In the genomic region with DNA sequence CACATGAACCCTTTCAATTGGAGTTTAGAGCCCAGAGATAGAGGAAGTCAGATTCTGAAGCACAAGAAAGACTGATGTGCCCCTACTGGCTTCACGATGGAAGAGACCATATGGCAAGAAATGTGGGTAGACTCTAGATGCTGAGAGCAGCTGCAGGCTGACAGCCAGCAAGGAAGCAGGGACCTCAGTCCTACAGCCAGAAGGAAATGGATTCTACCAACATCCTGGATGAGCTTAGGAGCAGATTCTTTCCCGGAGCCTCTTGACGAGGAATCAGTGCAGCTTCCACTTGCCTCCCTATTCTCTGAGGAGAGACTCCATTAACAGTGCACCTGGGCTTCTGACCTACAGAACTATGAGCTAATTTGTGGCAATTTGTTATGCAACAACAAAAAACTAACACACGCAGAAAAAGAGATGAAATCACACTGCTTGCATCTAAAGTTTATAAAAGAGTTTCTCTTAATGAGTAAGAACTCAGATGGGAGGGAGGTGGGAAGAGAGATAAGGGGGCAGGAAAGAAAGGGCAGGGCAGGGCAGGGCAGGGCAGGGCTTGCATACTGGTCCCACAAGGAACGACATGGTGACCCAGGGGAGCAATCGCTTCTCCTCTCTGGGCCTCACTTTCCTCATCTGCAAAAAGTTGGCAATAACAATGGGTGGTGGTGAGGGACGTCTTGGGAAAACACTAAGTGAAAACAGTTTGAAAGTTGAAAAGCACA, we compare ENCODE assay signal across 1 cellular context.
A peak's percentile ranks its signal among the peaks of the same experiment; 100 is the strongest.
TF ChIP-seq lines count a peak whose summit lies in the region.

No MANE protein-coding gene starts in this region.

TF ChIP-seq in HepG2, 621 proteins besides CTCF, POLR2A, EP300 and RAD21:
- TF ChIP-seq KAT2B (IDR thresholded peaks at IDR 0.05; ENCODE audit: borderline replicate concordance, low read depth, low read length) (no peak), ZNF75D (CRISPR knock-in tag; IDR thresholded peaks at IDR 0.05; ENCODE audit: borderline replicate concordance) (no peak), NAIF1 (CRISPR knock-in tag; IDR thresholded peaks at IDR 0.05; ENCODE audit: borderline replicate concordance) (no peak), GTF3A (CRISPR knock-in tag; conservative IDR thresholded peaks at IDR 0.05) (no peak), NCOA1 (CRISPR knock-in tag; IDR thresholded peaks at IDR 0.05) (no peak), TCF12 (IDR thresholded peaks at IDR 0.05) (no peak), TCF12 (CRISPR knock-in tag; IDR thresholded peaks at IDR 0.05) (no peak), ZNF224 (CRISPR knock-in tag; IDR thresholded peaks at IDR 0.05) (no peak), SIN3A (IDR thresholded peaks at IDR 0.05; ENCODE audit: borderline replicate concordance, low read depth, low read length) (no peak), ADNP (CRISPR knock-in tag; IDR thresholded peaks at IDR 0.05) (no peak), CEBPB (IDR thresholded peaks at IDR 0.05; ENCODE audit: borderline replicate concordance, low read depth, low read length) (0 out of 2 replicates have a peak, but pooled peaks have one; percentile 3), ZSCAN22 (CRISPR knock-in tag; IDR thresholded peaks at IDR 0.05) (no peak), IKZF4 (CRISPR knock-in tag; IDR thresholded peaks at IDR 0.05; ENCODE audit: borderline replicate concordance, low read depth, not compliant biosample characterization) (no peak), ZSCAN21 (CRISPR knock-in tag; IDR thresholded peaks at IDR 0.05; ENCODE audit: borderline replicate concordance) (no peak), ARHGAP35 (CRISPR knock-in tag; IDR thresholded peaks at IDR 0.05; ENCODE audit: borderline replicate concordance) (no peak), ZNF382 (CRISPR knock-in tag; IDR thresholded peaks at IDR 0.05; ENCODE audit: borderline replicate concordance) (no peak), TGIF2 (CRISPR knock-in tag; IDR thresholded peaks at IDR 0.05) (no peak), ZNF678 (CRISPR knock-in tag; IDR thresholded peaks at IDR 0.05) (no peak), ZNF674 (CRISPR knock-in tag; IDR thresholded peaks at IDR 0.05; ENCODE audit: low read depth) (no peak), ZNF572 (CRISPR knock-in tag; IDR thresholded peaks at IDR 0.05) (no peak), ZNF644 (CRISPR knock-in tag; IDR thresholded peaks at IDR 0.05; ENCODE audit: low read depth) (0 out of 2 replicates have a peak, but pooled peaks have one; percentile 13)
- TF ChIP-seq, protein P1, sequence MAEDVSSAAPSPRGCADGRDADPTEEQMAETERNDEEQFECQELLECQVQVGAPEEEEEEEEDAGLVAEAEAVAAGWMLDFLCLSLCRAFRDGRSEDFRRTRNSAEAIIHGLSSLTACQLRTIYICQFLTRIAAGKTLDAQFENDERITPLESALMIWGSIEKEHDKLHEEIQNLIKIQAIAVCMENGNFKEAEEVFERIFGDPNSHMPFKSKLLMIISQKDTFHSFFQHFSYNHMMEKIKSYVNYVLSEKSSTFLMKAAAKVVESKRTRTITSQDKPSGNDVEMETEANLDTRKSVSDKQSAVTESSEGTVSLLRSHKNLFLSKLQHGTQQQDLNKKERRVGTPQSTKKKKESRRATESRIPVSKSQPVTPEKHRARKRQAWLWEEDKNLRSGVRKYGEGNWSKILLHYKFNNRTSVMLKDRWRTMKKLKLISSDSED (CRISPR knock-in tag; IDR thresholded peaks at IDR 0.05), result no peak
- TF ChIP-seq, protein P2, sequence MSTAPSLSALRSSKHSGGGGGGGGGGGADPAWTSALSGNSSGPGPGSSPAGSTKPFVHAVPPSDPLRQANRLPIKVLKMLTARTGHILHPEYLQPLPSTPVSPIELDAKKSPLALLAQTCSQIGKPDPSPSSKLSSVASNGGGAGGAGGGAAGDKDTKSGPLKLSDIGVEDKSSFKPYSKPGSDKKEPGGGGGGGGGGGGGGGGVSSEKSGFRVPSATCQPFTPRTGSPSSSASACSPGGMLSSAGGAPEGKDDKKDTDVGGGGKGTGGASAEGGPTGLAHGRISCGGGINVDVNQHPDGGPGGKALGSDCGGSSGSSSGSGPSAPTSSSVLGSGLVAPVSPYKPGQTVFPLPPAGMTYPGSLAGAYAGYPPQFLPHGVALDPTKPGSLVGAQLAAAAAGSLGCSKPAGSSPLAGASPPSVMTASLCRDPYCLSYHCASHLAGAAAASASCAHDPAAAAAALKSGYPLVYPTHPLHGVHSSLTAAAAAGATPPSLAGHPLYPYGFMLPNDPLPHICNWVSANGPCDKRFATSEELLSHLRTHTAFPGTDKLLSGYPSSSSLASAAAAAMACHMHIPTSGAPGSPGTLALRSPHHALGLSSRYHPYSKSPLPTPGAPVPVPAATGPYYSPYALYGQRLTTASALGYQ (CRISPR knock-in tag; IDR thresholded peaks at IDR 0.05), result no peak
- TF ChIP-seq, protein P3, sequence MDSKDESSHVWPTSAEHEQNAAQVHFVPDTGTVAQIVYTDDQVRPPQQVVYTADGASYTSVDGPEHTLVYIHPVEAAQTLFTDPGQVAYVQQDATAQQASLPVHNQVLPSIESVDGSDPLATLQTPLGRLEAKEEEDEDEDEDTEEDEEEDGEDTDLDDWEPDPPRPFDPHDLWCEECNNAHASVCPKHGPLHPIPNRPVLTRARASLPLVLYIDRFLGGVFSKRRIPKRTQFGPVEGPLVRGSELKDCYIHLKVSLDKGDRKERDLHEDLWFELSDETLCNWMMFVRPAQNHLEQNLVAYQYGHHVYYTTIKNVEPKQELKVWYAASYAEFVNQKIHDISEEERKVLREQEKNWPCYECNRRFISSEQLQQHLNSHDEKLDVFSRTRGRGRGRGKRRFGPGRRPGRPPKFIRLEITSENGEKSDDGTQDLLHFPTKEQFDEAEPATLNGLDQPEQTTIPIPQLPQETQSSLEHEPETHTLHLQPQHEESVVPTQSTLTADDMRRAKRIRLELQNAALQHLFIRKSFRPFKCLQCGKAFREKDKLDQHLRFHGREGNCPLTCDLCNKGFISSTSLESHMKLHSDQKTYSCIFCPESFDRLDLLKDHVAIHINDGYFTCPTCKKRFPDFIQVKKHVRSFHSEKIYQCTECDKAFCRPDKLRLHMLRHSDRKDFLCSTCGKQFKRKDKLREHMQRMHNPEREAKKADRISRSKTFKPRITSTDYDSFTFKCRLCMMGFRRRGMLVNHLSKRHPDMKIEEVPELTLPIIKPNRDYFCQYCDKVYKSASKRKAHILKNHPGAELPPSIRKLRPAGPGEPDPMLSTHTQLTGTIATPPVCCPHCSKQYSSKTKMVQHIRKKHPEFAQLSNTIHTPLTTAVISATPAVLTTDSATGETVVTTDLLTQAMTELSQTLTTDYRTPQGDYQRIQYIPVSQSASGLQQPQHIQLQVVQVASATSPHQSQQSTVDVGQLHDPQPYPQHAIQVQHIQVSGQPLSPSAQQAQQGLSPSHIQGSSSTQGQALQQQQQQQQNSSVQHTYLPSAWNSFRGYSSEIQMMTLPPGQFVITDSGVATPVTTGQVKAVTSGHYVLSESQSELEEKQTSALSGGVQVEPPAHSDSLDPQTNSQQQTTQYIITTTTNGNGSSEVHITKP (CRISPR knock-in tag; IDR thresholded peaks at IDR 0.05; ENCODE audit: low read depth), result peak; percentile 97
- TF ChIP-seq, protein P4, sequence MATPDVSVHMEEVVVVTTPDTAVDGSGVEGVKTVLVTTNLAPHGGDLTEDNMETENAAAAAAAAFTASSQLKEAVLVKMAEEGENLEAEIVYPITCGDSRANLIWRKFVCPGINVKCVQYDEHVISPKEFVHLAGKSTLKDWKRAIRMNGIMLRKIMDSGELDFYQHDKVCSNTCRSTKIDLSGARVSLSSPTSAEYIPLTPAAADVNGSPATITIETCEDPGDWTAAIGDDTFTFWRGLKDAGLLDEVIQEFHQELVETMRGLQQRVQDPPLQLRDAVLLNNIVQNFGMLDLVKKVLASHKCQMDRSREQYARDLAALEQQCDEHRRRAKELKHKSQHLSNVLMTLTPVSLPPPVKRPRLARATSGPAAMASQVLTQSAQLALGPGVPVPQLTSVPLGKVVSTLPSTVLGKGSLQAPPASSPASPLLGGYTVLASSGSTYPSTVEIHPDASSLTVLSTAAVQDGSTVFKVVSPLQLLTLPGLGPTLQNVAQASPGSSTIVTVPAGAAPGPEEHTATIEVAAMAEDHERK (CRISPR knock-in tag; IDR thresholded peaks at IDR 0.05; ENCODE audit: low read depth), result no peak
- TF ChIP-seq, protein P5, sequence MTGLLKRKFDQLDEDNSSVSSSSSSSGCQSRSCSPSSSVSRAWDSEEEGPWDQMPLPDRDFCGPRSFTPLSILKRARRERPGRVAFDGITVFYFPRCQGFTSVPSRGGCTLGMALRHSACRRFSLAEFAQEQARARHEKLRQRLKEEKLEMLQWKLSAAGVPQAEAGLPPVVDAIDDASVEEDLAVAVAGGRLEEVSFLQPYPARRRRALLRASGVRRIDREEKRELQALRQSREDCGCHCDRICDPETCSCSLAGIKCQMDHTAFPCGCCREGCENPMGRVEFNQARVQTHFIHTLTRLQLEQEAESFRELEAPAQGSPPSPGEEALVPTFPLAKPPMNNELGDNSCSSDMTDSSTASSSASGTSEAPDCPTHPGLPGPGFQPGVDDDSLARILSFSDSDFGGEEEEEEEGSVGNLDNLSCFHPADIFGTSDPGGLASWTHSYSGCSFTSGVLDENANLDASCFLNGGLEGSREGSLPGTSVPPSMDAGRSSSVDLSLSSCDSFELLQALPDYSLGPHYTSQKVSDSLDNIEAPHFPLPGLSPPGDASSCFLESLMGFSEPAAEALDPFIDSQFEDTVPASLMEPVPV (CRISPR knock-in tag; IDR thresholded peaks at IDR 0.05), result no peak
- TF ChIP-seq, protein P6, sequence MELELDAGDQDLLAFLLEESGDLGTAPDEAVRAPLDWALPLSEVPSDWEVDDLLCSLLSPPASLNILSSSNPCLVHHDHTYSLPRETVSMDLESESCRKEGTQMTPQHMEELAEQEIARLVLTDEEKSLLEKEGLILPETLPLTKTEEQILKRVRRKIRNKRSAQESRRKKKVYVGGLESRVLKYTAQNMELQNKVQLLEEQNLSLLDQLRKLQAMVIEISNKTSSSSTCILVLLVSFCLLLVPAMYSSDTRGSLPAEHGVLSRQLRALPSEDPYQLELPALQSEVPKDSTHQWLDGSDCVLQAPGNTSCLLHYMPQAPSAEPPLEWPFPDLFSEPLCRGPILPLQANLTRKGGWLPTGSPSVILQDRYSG (CRISPR knock-in tag; IDR thresholded peaks at IDR 0.05), result no peak
